ENCODE assay signal across 1 cellular context in the genomic region with DNA sequence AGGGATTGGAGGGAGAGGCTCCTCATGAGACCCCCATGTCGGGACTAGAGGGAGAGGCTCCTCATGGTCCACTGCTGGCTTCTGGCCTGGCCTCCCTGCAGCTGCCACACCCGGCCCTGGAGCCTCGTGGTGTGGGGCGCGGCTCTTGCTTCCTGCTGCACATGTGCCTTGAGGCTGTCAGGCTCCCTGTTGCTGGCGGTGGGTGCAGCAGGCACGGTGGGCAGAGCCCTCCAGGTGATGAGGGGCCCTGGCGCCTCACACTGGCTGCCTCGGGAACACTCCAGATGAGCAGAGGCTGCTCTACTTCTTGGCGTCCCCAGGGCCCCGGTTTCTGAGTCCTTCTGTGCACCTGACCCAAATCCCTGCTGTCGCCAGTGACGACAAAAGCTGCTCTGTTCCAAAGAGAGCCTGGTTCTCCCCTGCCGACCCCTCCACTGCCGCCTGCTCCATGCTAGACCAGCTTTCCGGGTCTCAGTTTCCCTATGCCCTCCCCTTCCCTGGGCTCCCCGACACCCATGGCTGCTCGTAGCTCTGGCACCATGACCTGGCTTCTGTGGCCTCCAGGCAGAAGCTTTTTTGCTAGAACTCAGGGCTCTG.
TF ChIP-seq lines count a peak whose summit lies in the region.

No MANE protein-coding gene starts in this region.

TF ChIP-seq in HepG2, 621 proteins besides CTCF, POLR2A, EP300 and RAD21 (continues in another document):
- TF ChIP-seq IKZF4 (CRISPR knock-in tag; IDR thresholded peaks at IDR 0.05; ENCODE audit: borderline replicate concordance, low read depth, not compliant biosample characterization) (no peak), KLF16 (CRISPR knock-in tag; IDR thresholded peaks at IDR 0.05) (no peak), ZNF574 (CRISPR knock-in tag; IDR thresholded peaks at IDR 0.05) (no peak), ARID3A (IDR thresholded peaks at IDR 0.05; ENCODE audit: low read depth, low read length) (no peak), ZNF652 (CRISPR knock-in tag; IDR thresholded peaks at IDR 0.05; ENCODE audit: borderline replicate concordance, low read depth) (no peak), HNRNPL (IDR thresholded peaks at IDR 0.05; ENCODE audit: low read depth, low read length) (peak; percentile 71; the same call in 1 of the 2 replicates), PHF8 (CRISPR knock-in tag; IDR thresholded peaks at IDR 0.05) (no peak), HIC2 (CRISPR knock-in tag; IDR thresholded peaks at IDR 0.05; ENCODE audit: low read depth) (peak; percentile 22; the same call in 1 of the 2 replicates), PRMT3 (CRISPR knock-in tag; IDR thresholded peaks at IDR 0.05; ENCODE audit: borderline replicate concordance, low read depth) (no peak), HDAC1 (CRISPR knock-in tag; IDR thresholded peaks at IDR 0.05) (no peak), ZNF644 (CRISPR knock-in tag; IDR thresholded peaks at IDR 0.05; ENCODE audit: low read depth) (no peak), NFE2 (CRISPR knock-in tag; IDR thresholded peaks at IDR 0.05) (no peak), IRF1 (CRISPR knock-in tag; IDR thresholded peaks at IDR 0.05; ENCODE audit: low read depth) (no peak), ETS1 (CRISPR knock-in tag; IDR thresholded peaks at IDR 0.05) (no peak)
- TF ChIP-seq, protein P1, sequence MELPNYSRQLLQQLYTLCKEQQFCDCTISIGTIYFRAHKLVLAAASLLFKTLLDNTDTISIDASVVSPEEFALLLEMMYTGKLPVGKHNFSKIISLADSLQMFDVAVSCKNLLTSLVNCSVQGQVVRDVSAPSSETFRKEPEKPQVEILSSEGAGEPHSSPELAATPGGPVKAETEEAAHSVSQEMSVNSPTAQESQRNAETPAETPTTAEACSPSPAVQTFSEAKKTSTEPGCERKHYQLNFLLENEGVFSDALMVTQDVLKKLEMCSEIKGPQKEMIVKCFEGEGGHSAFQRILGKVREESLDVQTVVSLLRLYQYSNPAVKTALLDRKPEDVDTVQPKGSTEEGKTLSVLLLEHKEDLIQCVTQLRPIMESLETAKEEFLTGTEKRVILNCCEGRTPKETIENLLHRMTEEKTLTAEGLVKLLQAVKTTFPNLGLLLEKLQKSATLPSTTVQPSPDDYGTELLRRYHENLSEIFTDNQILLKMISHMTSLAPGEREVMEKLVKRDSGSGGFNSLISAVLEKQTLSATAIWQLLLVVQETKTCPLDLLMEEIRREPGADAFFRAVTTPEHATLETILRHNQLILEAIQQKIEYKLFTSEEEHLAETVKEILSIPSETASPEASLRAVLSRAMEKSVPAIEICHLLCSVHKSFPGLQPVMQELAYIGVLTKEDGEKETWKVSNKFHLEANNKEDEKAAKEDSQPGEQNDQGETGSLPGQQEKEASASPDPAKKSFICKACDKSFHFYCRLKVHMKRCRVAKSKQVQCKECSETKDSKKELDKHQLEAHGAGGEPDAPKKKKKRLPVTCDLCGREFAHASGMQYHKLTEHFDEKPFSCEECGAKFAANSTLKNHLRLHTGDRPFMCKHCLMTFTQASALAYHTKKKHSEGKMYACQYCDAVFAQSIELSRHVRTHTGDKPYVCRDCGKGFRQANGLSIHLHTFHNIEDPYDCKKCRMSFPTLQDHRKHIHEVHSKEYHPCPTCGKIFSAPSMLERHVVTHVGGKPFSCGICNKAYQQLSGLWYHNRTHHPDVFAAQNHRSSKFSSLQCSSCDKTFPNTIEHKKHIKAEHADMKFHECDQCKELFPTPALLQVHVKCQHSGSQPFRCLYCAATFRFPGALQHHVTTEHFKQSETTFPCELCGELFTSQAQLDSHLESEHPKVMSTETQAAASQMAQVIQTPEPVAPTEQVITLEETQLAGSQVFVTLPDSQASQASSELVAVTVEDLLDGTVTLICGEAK (IDR thresholded peaks at IDR 0.05), result no peak
- TF ChIP-seq, protein P1 (CRISPR knock-in tag; IDR thresholded peaks at IDR 0.05), result 0 out of 2 replicates have a peak, but pooled peaks have one; percentile 9
- TF ChIP-seq, protein P2, sequence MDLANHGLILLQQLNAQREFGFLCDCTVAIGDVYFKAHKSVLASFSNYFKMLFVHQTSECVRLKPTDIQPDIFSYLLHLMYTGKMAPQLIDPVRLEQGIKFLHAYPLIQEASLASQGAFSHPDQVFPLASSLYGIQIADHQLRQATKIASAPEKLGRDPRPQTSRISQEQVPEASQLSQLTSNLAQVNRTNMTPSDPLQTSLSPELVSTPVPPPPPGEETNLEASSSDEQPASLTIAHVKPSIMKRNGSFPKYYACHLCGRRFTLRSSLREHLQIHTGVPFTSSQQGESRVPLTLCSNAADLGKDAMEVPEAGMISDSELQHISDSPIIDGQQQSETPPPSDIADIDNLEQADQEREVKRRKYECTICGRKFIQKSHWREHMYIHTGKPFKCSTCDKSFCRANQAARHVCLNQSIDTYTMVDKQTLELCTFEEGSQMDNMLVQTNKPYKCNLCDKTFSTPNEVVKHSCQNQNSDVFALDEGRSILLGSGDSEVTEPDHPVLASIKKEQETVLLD (CRISPR knock-in tag; IDR thresholded peaks at IDR 0.05; ENCODE audit: low read depth), result no peak
- TF ChIP-seq, protein P3, sequence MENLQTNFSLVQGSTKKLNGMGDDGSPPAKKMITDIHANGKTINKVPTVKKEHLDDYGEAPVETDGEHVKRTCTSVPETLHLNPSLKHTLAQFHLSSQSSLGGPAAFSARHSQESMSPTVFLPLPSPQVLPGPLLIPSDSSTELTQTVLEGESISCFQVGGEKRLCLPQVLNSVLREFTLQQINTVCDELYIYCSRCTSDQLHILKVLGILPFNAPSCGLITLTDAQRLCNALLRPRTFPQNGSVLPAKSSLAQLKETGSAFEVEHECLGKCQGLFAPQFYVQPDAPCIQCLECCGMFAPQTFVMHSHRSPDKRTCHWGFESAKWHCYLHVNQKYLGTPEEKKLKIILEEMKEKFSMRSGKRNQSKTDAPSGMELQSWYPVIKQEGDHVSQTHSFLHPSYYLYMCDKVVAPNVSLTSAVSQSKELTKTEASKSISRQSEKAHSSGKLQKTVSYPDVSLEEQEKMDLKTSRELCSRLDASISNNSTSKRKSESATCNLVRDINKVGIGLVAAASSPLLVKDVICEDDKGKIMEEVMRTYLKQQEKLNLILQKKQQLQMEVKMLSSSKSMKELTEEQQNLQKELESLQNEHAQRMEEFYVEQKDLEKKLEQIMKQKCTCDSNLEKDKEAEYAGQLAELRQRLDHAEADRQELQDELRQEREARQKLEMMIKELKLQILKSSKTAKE (CRISPR knock-in tag; IDR thresholded peaks at IDR 0.05; ENCODE audit: borderline replicate concordance), result no peak
- TF ChIP-seq, protein P4, sequence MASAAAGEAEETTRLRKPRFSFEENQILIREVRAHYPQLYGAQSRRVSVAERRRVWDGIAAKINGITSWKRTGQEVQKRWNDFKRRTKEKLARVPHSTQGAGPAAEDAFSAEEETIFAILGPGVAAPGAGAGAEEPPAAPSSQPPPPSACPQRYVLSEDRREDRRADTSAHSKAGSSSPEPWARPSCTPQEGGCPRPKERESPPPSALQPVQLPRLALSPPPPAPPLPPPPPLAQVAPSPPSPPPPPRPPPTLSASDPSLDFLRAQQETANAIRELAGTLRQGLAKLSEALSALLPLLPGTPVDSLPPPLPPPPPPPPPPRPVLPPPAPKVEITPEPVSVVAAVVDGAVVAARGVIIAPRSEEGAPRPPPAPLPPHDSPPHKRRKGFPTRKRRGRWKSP (CRISPR knock-in tag; IDR thresholded peaks at IDR 0.05), result no peak
- TF ChIP-seq, protein P5, sequence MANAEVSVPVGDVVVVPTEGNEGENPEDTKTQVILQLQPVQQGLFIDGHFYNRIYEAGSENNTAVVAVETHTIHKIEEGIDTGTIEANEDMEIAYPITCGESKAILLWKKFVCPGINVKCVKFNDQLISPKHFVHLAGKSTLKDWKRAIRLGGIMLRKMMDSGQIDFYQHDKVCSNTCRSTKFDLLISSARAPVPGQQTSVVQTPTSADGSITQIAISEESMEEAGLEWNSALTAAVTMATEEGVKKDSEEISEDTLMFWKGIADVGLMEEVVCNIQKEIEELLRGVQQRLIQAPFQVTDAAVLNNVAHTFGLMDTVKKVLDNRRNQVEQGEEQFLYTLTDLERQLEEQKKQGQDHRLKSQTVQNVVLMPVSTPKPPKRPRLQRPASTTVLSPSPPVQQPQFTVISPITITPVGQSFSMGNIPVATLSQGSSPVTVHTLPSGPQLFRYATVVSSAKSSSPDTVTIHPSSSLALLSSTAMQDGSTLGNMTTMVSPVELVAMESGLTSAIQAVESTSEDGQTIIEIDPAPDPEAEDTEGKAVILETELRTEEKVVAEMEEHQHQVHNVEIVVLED (CRISPR knock-in tag; IDR thresholded peaks at IDR 0.05; ENCODE audit: borderline replicate concordance), result 0 out of 2 replicates have a peak, but pooled peaks have one; percentile 50
